19 cellular contexts compared by ENCODE assay signal in the genomic region with DNA sequence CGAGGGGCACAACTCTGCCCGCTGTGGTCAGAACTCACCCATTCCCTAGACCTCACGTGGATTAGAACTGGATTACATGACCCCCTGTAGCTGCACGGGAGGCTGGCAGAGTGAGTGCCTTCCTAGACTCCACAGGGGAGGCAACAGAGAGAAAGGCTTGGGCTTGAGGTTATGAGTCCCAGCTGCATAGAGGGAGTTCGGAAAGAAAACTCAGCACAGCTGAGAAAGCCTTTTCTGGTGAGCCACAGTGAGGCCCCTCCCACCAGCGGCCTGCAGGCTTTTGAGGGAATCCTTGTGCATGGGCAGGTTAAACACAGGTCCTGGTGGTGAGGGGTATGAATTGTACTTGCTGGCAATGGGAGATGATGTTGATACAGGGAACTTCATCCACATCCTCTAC.
DNase-seq lines count a peak whose midpoint lies in the region; ATAC-seq, FAIRE-seq and TF ChIP-seq lines count a peak whose summit lies in the region.
"Had no signal": no experiment of that assay in that cellular context is flagged by ENCODE, and none has a peak within 500 bp of the region (broad histone marks: within the 10 kb centered on the region; RNA-seq: fewer than 3 reads in every experiment).

No MANE protein-coding gene starts in this region.

- H3T11ph ChIP-seq in H9 (ENCODE audit: low read length) = no peak overlapping the region

- H3K36me3 ChIP-seq in A673 (ENCODE audit: insufficient read depth, low read length, poor library complexity, severe bottlenecking) (no peaks in the 10 kb centered on the region), K562 (ENCODE audit: control insufficient read depth, insufficient read depth, low read length) (no peaks in the 10 kb centered on the region)
- H3K36me3 ChIP-seq: SJCRH30 had no signal

- H4K8ac ChIP-seq in H9 (replicated peaks; ENCODE audit: insufficient read length, low read depth, low read length) = no peak overlapping the region

- H3K9me3 Mint-ChIP-seq in H9 = no peaks in the 10 kb centered on the region

- no peak overlapping the region for H3K9ac ChIP-seq in H9 (ENCODE audit: extremely low read depth, insufficient read length, low read length)
- H3K9ac ChIP-seq in K562 (ENCODE audit: insufficient read depth in 1 of 2, low read depth in 2 of 2, low read length in 2 of 2) = no peak overlapping the region

- H3K27me3 ChIP-seq in A673 (replicated peaks; ENCODE audit: insufficient read depth, low read depth, low read length, poor library complexity) (peaks cover 10% of the 10 kb centered on the region), H9 (ENCODE audit: insufficient read depth, low read length) (no peaks in the 10 kb centered on the region), K562 (ENCODE audit: control insufficient read depth in 2 of 2, insufficient read depth in 2 of 2, low read length in 2 of 2) (peaks cover 2 to 4% of the 10 kb centered on the region in 2 experiments; a peak in 4 of 5 replicates)
- H3K27me3 ChIP-seq: SJCRH30 had no signal

- no peak for TF ChIP-seq EP300 in K562 (IDR thresholded peaks at IDR 0.05; ENCODE audit: low read length)

- no peak overlapping the region for H3K4me3 ChIP-seq in A673 (ENCODE audit: low read depth, low read length, poor library complexity, severe bottlenecking)
- H3K4me3 ChIP-seq in K562 = no peak overlapping the region
- H3K4me3 ChIP-seq: SJCRH30 had no signal

- no peak overlapping the region for H3K4ac ChIP-seq in H9 (ENCODE audit: low read depth, low read length)

- H2AK5ac ChIP-seq in H9 (ENCODE audit: insufficient read length, low read length) = no peak overlapping the region

- H3K4me3 Mint-ChIP-seq in H9 = no peak overlapping the region

- POLR2A ChIA-PET in A673 (lab: Charles Lee; ENCODE audit: low non-redundant PET) = interaction anchor here (0.7 kb wide), 1 partner anchor 294 kb away, joined by 3 read pairs; no protein-coding TSS in a partner anchor
- POLR2A ChIA-PET in K562 (lab: Yijun Ruan, JAX) = no interaction called here

- H3K9me1 ChIP-seq in K562 (ENCODE audit: control insufficient read depth, insufficient read depth, low read length) = no peaks in the 10 kb centered on the region

- no peak overlapping the region for H3K56ac ChIP-seq in H9 (ENCODE audit: insufficient read length, low read depth, low read length)

- in situ Hi-C loops in K562 (cut with MboI) = no loop called here

- CTCF ChIA-PET in A673 (lab: Charles Lee) (no interaction called here), K562 (lab: Yijun Ruan, JAX; ENCODE audit: low intra/inter-chr PET ratio) (no interaction called here)

- H3K27ac ChIP-seq in A673 (ENCODE audit: low read depth, low read length, poor library complexity, severe bottlenecking) (no peak overlapping the region), H9 (ENCODE audit: insufficient read length, low read depth, low read length) (no peak overlapping the region), K562 (ENCODE audit: extremely low read depth, low read depth, low read length) (no peak overlapping the region)
- H3K27ac ChIP-seq: C4-2B, HL-60, SJCRH30 had no signal

- H2BK5ac ChIP-seq in H9 (ENCODE audit: insufficient read length, low read length) = no peak overlapping the region

- H2BK120ac ChIP-seq in H9 (ENCODE audit: low read depth, low read length, poor library complexity, severe bottlenecking) = no peak overlapping the region

- no peaks in the 10 kb centered on the region for H3K79me1 ChIP-seq in H9 (ENCODE audit: insufficient read depth, low read depth, low read length, poor library complexity, severe bottlenecking)

- no peak for TF ChIP-seq RAD21 in K562 (CRISPR knock-in tag; conservative IDR thresholded peaks at IDR 0.05 in 1 of 2, IDR thresholded peaks at IDR 0.05 in 1 of 2)

- no peak overlapping the region for H3K18ac ChIP-seq in H9 (ENCODE audit: insufficient read length, low read depth, low read length)

- no CpG with 5 or more reads among the region's 6 CpGs for WGBS in H9 (ENCODE audit: extremely low coverage, insufficient read length, low lambda C conversion rate)
- WGBS in K562 (ENCODE audit: insufficient coverage, low coverage, missing lambda C conversion rate) = under 1% methylated on average over 6 of the region's 6 CpGs

- no peaks in the 10 kb centered on the region for H3K23me2 ChIP-seq in H9 (ENCODE audit: insufficient read length, low read depth, low read length, poor library complexity, severe bottlenecking)

- no peak overlapping the region for H2AFZ ChIP-seq in H9 (ENCODE audit: low read length)
- no peak overlapping the region for H2AFZ ChIP-seq in K562 (ENCODE audit: low read depth, low read length)

- no peak overlapping the region for H4K5ac ChIP-seq in H9 (ENCODE audit: insufficient read length, low read depth, low read length)

- H3K27ac Mint-ChIP-seq in H9 = peak overlapping the region in 2 of 3 experiments; percentile 3 to 56; a peak in 3 of 7 replicates

- H4K20me1 ChIP-seq in H9 (ENCODE audit: control insufficient read depth, insufficient read depth, insufficient read length) = no peaks in the 10 kb centered on the region
- H4K20me1 ChIP-seq in K562 (replicated peaks; ENCODE audit: control insufficient read depth, insufficient read depth, low read length) = no peaks in the 10 kb centered on the region

- no peak overlapping the region for H4K91ac ChIP-seq in H9 (ENCODE audit: insufficient read length, low read depth, low read length)

- no peak overlapping the region for H3K4me2 ChIP-seq in H9 (ENCODE audit: insufficient read depth, insufficient read length, low read length)
- H3K4me2 ChIP-seq in K562 (ENCODE audit: insufficient read depth, low read length) = no peak overlapping the region

- intact Hi-C loops in A673 (cut with micrococcal nuclease; ENCODE audit: unreplicated experiment) = no loop called here
- intact Hi-C loops in K562 (cut with micrococcal nuclease) = no loop called here

- no peaks in the 10 kb centered on the region for H3K79me2 ChIP-seq in H9 (ENCODE audit: insufficient read depth, low read length)
- H3K79me2 ChIP-seq in K562 (ENCODE audit: control insufficient read depth, insufficient read depth, low read length) = no peaks in the 10 kb centered on the region

- ATAC-seq in K562 (peak; percentile 26; the same call in 1 of the 3 replicates), HG03025 (IDR thresholded peaks at IDR 0.05; ENCODE audit: low FRiP score, unreplicated experiment) (no peak)
- ATAC-seq: PC-3 had no signal

- peaks cover 33 to 48% of the 10 kb centered on the region in 2 experiments for H3K4me1 Mint-ChIP-seq in H9

- no peak overlapping the region for H2BK15ac ChIP-seq in H9 (ENCODE audit: low read depth, low read length)

- H3K36me3 Mint-ChIP-seq in H9 (ENCODE audit: insufficient read depth in 1 of 3, low read depth in 3 of 3) = no peaks in the 10 kb centered on the region

- BruUV-seq in A673 (replicated peaks; lab: Mats Ljungman, UMichigan) (no TSS peak), K562 (replicated peaks; lab: Mats Ljungman, UMichigan) (no TSS peak)

- H2BK12ac ChIP-seq in H9 (ENCODE audit: insufficient read length, low read depth, low read length) = no peak overlapping the region

- no peaks in the 10 kb centered on the region; the same call in 1 of the 2 replicates for H3K27me3 Mint-ChIP-seq in H9 (ENCODE audit: low read depth)

- no peak for TF ChIP-seq POLR2A in K562 (conservative IDR thresholded peaks at IDR 0.05)

- no peaks in the 10 kb centered on the region for H3K4me1 ChIP-seq in A673 (ENCODE audit: insufficient read depth, low read length, poor library complexity, severe bottlenecking)
- H3K4me1 ChIP-seq in H9 (ENCODE audit: insufficient read depth, low read length) = 0 out of 2 replicates have a peak, but pooled peaks cover 4% of the 10 kb centered on the region
- H3K4me1 ChIP-seq in K562 (replicated peaks in 1 of 2; ENCODE audit: control insufficient read depth in 2 of 2, insufficient read depth in 2 of 2, low read length in 2 of 2) = no peaks in the 10 kb centered on the region
- H3K4me1 ChIP-seq: SJCRH30 had no signal

- no peak overlapping the region for H3K23ac ChIP-seq in H9 (ENCODE audit: insufficient read length, low read depth, low read length)

- H3K14ac ChIP-seq in H9 (ENCODE audit: insufficient read depth, low read length) = no peak overlapping the region

- no peak for TF ChIP-seq CTCF in A673 (conservative IDR thresholded peaks at IDR 0.05; ENCODE audit: low read depth, low read length)
- peak; percentile 25; the same call in 2 of the 3 replicates for TF ChIP-seq CTCF in H9 (conservative IDR thresholded peaks at IDR 0.05)
- no peak for TF ChIP-seq CTCF in K562 (IDR thresholded peaks at IDR 0.05 in 2 of 3, conservative IDR thresholded peaks at IDR 0.05 in 1 of 3; ENCODE audit: insufficient read depth in 2 of 3, low read depth in 1 of 3, low read length in 3 of 3)

- no peak overlapping the region for H2BK20ac ChIP-seq in H9 (ENCODE audit: low read depth, low read length, poor library complexity, severe bottlenecking)

- DNase-seq in A673 (ENCODE audit: low spot score) (peak; percentile 7), H9 (peak; percentile 39), K562 (ENCODE audit: extremely low read depth in 1 of 4, low spot score in 3 of 4) (no peak), iPS-NIHi7 (ENCODE audit: extremely low spot score) (peak; percentile 36), superior temporal gyrus (ENCODE audit: extremely low spot score) (no peak), HuH-7.5 (ENCODE audit: low spot score) (no peak)
- no peak for DNase-seq in activated T-cell treated with anti-CD3 and anti-CD28 coated beads, Interleukin-2, amount 50 U/mL, for 48 hours
- DNase-seq: DMS 273 treated with DMSO at 0.1 percent for 48 hours, GOT3, KBM-7, NCI-H1436 treated with DMSO at 0.1 percent for 48 hours, NCI-H2081, NCI-H748 treated with DMSO at 0.1 percent for 48 hours, PC-3, SJCRH30 had no signal

- no peak for FAIRE-seq in K562 (lab: Jason Lieb, UNC)
- FAIRE-seq: HTR-8/SVneo had no signal

- no peaks in the 10 kb centered on the region for H3K9me3 ChIP-seq in A673 (ENCODE audit: low read depth, low read length, poor library complexity, severe bottlenecking)
- no peaks in the 10 kb centered on the region for H3K9me3 ChIP-seq in H9 (ENCODE audit: control insufficient read depth, low read depth, low read length)
- no peaks in the 10 kb centered on the region for H3K9me3 ChIP-seq in K562 (replicated peaks; ENCODE audit: control insufficient read depth, insufficient read depth, low read depth, low read length)
- H3K9me3 ChIP-seq: SJCRH30 had no signal

TF ChIP-seq in K562, 482 proteins besides CTCF, POLR2A, EP300 and RAD21:
- TF ChIP-seq, protein P1, sequence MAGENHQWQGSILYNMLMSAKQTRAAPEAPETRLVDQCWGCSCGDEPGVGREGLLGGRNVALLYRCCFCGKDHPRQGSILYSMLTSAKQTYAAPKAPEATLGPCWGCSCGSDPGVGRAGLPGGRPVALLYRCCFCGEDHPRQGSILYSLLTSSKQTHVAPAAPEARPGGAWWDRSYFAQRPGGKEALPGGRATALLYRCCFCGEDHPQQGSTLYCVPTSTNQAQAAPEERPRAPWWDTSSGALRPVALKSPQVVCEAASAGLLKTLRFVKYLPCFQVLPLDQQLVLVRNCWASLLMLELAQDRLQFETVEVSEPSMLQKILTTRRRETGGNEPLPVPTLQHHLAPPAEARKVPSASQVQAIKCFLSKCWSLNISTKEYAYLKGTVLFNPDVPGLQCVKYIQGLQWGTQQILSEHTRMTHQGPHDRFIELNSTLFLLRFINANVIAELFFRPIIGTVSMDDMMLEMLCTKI (IDR thresholded peaks at IDR 0.05; ENCODE audit: partially characterized antibody) = no peak
- TF ChIP-seq NRF1 (conservative IDR thresholded peaks at IDR 0.05 in 1 of 2, IDR thresholded peaks at IDR 0.05 in 1 of 2) = no peak
TF ChIP-seq in K562: peak in this region for 0.

Comparison
In these comparisons a context has a peak if more than half of its experiments do, and no peak if none do; other contexts are left out.
1. DNase-seq: peak in A673 (single experiment), H9 (single experiment) and iPS-NIHi7 (single experiment); none in K562 (0 of 4), superior temporal gyrus (single experiment), activated T-cell treated with anti-CD3 and anti-CD28 coated beads, Interleukin-2, amount 50 U/mL, for 48 hours (0 of 2) and HuH-7.5 (single experiment).